Comparison of ENCODE assay signal across 1 cellular context in the genomic region with DNA sequence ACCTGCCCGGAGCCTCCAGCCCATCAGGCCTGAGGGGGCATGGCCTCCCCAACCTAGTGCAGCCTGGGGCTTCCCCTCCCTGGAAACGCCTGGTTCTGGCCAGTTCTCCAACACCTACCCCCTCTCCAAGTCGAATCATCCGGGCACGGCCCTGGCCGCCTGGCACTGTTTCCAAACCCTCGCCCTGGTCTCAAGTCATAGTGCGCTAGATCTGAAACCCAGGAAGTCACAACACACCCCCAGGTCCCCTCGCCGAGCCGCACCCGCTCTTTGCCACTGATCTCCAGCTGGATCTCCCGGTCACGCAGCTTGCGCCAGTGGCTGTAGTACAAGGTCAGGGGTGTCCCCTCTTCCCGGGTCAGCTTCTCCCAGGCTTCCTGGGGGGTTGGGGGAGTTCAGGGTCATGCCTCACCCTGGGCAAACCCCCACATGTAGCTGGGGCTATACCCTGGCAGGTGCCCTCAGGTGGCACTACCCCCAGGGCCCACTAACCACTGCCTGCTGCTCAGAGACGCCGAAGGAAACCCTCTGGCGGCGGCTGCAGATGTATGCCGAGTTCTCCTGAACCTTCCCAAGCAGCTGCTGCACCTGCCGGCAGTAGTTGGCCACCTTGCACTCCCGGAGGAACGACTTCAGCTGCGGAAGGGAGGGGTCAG.
A peak's percentile ranks its signal among the peaks of the same experiment; 100 is the strongest.
TF ChIP-seq lines count a peak whose summit lies in the region.

No MANE protein-coding gene starts in this region.

TF ChIP-seq in HepG2, 621 proteins besides CTCF, POLR2A, EP300 and RAD21:
- peak; percentile 68 for TF ChIP-seq AGO2 (optimal IDR thresholded peaks at IDR 0.05; ENCODE audit: low read depth, low read length)
- no peak for TF ChIP-seq PCBP1 (IDR thresholded peaks at IDR 0.05; ENCODE audit: borderline replicate concordance, low read depth, low read length)
- no peak for TF ChIP-seq GTF2F1 (IDR thresholded peaks at IDR 0.05; ENCODE audit: low read length)
- TF ChIP-seq RBFOX2 (IDR thresholded peaks at IDR 0.05; ENCODE audit: low read depth, low read length), result 0 out of 2 replicates have a peak, but pooled peaks have one; percentile 4
- TF ChIP-seq SNRNP70 (IDR thresholded peaks at IDR 0.05; ENCODE audit: low read depth, low read length), result no peak
- no peak for TF ChIP-seq RXRB (CRISPR knock-in tag; IDR thresholded peaks at IDR 0.05; ENCODE audit: borderline replicate concordance)
- TF ChIP-seq PITX1 (CRISPR knock-in tag; IDR thresholded peaks at IDR 0.05), result no peak
- no peak for TF ChIP-seq SAP130 (CRISPR knock-in tag; IDR thresholded peaks at IDR 0.05; ENCODE audit: low read depth)
- no peak for TF ChIP-seq CC2D1A (CRISPR knock-in tag; IDR thresholded peaks at IDR 0.05)
- TF ChIP-seq ZNF432 (CRISPR knock-in tag; IDR thresholded peaks at IDR 0.05; ENCODE audit: borderline replicate concordance), result no peak
- TF ChIP-seq HNRNPL (IDR thresholded peaks at IDR 0.05; ENCODE audit: low read depth, low read length), result 0 out of 2 replicates have a peak, but pooled peaks have one; percentile 30
- TF ChIP-seq ZNF850 (CRISPR knock-in tag; conservative IDR thresholded peaks at IDR 0.05), result no peak
- no peak for TF ChIP-seq RORA (CRISPR knock-in tag; IDR thresholded peaks at IDR 0.05)
- no peak for TF ChIP-seq ZNF513 (CRISPR knock-in tag; conservative IDR thresholded peaks at IDR 0.05)
- TF ChIP-seq NFYC (CRISPR knock-in tag; IDR thresholded peaks at IDR 0.05), result no peak
- TF ChIP-seq, protein P1, sequence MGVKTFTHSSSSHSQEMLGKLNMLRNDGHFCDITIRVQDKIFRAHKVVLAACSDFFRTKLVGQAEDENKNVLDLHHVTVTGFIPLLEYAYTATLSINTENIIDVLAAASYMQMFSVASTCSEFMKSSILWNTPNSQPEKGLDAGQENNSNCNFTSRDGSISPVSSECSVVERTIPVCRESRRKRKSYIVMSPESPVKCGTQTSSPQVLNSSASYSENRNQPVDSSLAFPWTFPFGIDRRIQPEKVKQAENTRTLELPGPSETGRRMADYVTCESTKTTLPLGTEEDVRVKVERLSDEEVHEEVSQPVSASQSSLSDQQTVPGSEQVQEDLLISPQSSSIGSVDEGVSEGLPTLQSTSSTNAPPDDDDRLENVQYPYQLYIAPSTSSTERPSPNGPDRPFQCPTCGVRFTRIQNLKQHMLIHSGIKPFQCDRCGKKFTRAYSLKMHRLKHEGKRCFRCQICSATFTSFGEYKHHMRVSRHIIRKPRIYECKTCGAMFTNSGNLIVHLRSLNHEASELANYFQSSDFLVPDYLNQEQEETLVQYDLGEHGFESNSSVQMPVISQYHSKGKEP (CRISPR knock-in tag; IDR thresholded peaks at IDR 0.05), result no peak
- no peak for TF ChIP-seq CBFB (CRISPR knock-in tag; IDR thresholded peaks at IDR 0.05)
- no peak for TF ChIP-seq ZNF20 (CRISPR knock-in tag; IDR thresholded peaks at IDR 0.05)
TF ChIP-seq in HepG2: peak in this region for 3.
